In the genomic region with DNA sequence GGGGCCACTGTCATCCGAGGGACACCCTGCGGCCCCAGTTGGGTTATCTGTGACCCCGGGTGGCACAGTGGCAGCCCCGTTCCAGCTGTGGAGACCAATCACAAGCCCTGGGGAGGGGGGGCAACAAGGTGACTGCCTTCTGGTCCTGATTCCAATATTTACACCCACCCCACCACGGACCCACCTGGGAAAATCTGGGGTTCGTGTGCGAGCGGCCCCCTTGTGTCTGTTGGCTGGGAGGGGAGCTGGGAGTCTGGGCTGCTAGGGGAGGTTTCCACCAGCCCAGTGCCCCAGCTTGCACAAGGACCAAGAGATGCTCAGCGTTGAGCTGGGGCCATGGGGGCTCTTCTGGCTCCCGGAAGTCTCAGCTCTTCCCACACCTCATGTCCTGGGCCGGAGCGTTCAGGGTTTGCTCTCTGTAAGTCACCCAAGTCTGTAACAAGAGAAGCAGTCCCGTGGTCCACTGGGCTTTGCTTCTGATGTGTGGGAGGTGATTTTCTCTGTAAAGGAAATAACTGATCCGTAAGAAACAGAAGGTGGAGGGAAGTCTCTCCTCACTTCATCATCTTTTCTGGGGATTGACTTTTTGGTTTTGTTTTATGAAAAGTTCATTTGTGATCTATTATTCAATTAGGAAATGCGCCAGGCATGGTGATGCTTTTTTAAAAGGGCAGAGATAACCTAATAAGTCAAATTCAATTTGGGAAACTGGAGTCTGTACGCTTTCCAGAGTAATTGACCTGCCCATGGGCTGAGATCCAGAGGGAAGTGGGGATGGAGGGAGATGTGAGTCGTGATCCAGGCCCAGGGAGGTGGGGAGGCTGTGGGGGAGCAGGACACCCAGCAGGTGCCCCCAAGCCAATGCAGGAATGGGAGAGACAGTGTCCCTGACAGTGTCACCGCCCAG, we compare ENCODE assay signal across 1 cellular context.
TF ChIP-seq lines count a peak whose summit lies in the region.

No MANE protein-coding gene starts in this region.

TF ChIP-seq in SK-N-SH, 30 proteins besides CTCF, POLR2A, EP300 and RAD21 (continued from another document):
- TF ChIP-seq ZBTB33 (IDR thresholded peaks at IDR 0.05; ENCODE audit: borderline replicate concordance, low read depth), result no peak
- TF ChIP-seq NFIC (IDR thresholded peaks at IDR 0.05; ENCODE audit: borderline replicate concordance), result no peak; the same call in 1 of the 2 replicates
- TF ChIP-seq RXRA (IDR thresholded peaks at IDR 0.05; ENCODE audit: borderline replicate concordance, low read depth), result no peak
- peak; percentile 78; the same call in 1 of the 2 replicates for TF ChIP-seq TEAD4 (IDR thresholded peaks at IDR 0.05; ENCODE audit: borderline replicate concordance, insufficient read depth)
- TF ChIP-seq RCOR1 (IDR thresholded peaks at IDR 0.05; ENCODE audit: low read length), result peak; percentile 99
- TF ChIP-seq, protein P1, sequence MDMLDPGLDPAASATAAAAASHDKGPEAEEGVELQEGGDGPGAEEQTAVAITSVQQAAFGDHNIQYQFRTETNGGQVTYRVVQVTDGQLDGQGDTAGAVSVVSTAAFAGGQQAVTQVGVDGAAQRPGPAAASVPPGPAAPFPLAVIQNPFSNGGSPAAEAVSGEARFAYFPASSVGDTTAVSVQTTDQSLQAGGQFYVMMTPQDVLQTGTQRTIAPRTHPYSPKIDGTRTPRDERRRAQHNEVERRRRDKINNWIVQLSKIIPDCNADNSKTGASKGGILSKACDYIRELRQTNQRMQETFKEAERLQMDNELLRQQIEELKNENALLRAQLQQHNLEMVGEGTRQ (IDR thresholded peaks at IDR 0.05; ENCODE audit: borderline replicate concordance, low read depth, low read length), result no peak
- peak; percentile 87; the same call in 1 of the 2 replicates for TF ChIP-seq POLR2AphosphoS5 (IDR thresholded peaks at IDR 0.05; ENCODE audit: low read depth, low read length)
- TF ChIP-seq FOXM1 (IDR thresholded peaks at IDR 0.05; ENCODE audit: low read depth), result no peak
- TF ChIP-seq ELF1 (IDR thresholded peaks at IDR 0.05), result no peak
- no peak for TF ChIP-seq MEF2A (IDR thresholded peaks at IDR 0.05; ENCODE audit: borderline replicate concordance, low read depth)
- TF ChIP-seq FOXJ3 (CRISPR knock-in tag; IDR thresholded peaks at IDR 0.05), result peak; percentile 98
- TF ChIP-seq, protein P2, sequence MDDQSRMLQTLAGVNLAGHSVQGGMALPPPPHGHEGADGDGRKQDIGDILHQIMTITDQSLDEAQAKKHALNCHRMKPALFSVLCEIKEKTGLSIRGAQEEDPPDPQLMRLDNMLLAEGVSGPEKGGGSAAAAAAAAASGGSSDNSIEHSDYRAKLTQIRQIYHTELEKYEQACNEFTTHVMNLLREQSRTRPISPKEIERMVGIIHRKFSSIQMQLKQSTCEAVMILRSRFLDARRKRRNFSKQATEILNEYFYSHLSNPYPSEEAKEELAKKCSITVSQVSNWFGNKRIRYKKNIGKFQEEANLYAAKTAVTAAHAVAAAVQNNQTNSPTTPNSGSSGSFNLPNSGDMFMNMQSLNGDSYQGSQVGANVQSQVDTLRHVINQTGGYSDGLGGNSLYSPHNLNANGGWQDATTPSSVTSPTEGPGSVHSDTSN (IDR thresholded peaks at IDR 0.05), result peak; percentile 44
- 0 out of 2 replicates have a peak, but pooled peaks have one; percentile 24 for TF ChIP-seq SIN3A (IDR thresholded peaks at IDR 0.05; ENCODE audit: borderline replicate concordance, low read depth, low read length)
- TF ChIP-seq NRF1 (IDR thresholded peaks at IDR 0.05; ENCODE audit: low read depth, low read length), result no peak
- TF ChIP-seq CHD2 (IDR thresholded peaks at IDR 0.05; ENCODE audit: low read length, partially characterized antibody), result peak; percentile 74
- TF ChIP-seq, protein P3, sequence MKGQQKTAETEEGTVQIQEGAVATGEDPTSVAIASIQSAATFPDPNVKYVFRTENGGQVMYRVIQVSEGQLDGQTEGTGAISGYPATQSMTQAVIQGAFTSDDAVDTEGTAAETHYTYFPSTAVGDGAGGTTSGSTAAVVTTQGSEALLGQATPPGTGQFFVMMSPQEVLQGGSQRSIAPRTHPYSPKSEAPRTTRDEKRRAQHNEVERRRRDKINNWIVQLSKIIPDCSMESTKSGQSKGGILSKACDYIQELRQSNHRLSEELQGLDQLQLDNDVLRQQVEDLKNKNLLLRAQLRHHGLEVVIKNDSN (IDR thresholded peaks at IDR 0.05; ENCODE audit: borderline replicate concordance, low read depth), result no peak
- TF ChIP-seq, protein P4, sequence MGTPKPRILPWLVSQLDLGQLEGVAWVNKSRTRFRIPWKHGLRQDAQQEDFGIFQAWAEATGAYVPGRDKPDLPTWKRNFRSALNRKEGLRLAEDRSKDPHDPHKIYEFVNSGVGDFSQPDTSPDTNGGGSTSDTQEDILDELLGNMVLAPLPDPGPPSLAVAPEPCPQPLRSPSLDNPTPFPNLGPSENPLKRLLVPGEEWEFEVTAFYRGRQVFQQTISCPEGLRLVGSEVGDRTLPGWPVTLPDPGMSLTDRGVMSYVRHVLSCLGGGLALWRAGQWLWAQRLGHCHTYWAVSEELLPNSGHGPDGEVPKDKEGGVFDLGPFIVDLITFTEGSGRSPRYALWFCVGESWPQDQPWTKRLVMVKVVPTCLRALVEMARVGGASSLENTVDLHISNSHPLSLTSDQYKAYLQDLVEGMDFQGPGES (IDR thresholded peaks at IDR 0.05; ENCODE audit: low read depth, low read length), result no peak; the same call in 1 of the 2 replicates
- TF ChIP-seq GATA2 (CRISPR knock-in tag; IDR thresholded peaks at IDR 0.05), result peak; percentile 93
- TF ChIP-seq EZH2phosphoT487 (IDR thresholded peaks at IDR 0.05; ENCODE audit: borderline replicate concordance, low read depth), result no peak
- TF ChIP-seq, protein P5, sequence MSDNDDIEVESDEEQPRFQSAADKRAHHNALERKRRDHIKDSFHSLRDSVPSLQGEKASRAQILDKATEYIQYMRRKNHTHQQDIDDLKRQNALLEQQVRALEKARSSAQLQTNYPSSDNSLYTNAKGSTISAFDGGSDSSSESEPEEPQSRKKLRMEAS (IDR thresholded peaks at IDR 0.05; ENCODE audit: low read depth), result no peak
- no peak for TF ChIP-seq GABPA (IDR thresholded peaks at IDR 0.05; ENCODE audit: low read depth)
- TF ChIP-seq YY1 (IDR thresholded peaks at IDR 0.05; ENCODE audit: low read depth), result no peak
- peak; percentile 87 for TF ChIP-seq TCF12 (IDR thresholded peaks at IDR 0.05)
- TF ChIP-seq JUND (IDR thresholded peaks at IDR 0.05), result no peak
TF ChIP-seq in SK-N-SH: peak in this region for 12.
